8 cellular contexts compared by ENCODE assay signal in the genomic region with DNA sequence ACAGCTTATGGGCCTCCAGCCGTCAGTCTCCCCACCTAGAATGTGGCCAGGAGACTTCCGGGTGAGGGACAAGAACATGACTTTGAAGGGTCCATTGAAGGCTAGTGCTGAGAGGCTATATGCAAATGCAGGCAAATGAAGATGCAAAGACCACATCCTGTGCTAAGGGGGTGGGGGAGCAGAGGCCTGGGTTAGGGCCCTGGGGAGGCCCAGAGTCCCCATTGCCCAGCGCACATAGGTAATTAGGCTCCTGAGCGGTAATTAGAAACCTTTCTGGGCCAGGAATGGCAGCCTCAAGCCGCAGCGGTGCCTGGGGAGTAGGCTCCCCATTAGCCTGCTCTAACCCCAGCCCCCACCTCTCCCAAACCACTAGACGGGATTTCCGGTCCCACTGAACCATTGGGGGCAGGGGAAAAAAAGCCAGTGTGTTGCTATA. TPM values are rescaled to one million over a fixed set of nuclear protein-coding genes. Genes with fewer than 3 reads are reported as not detected.
DNase-seq lines count a peak whose midpoint lies in the region; ATAC-seq, FAIRE-seq and TF ChIP-seq lines count a peak whose summit lies in the region.

No MANE protein-coding gene starts in this region.

- peak; percentile 35 for ATAC-seq in HG03354 (IDR thresholded peaks at IDR 0.05; ENCODE audit: poor library complexity, severe bottlenecking, unreplicated experiment)

- peaks cover 7 to 14% of the 10 kb centered on the region in 2 donors for H3K36me3 ChIP-seq in mucosa of rectum (ENCODE audit: control insufficient read depth in 2 of 2, insufficient read depth in 2 of 2, low read length in 2 of 2)

- peak; percentile 77 for DNase-seq in activated CD8-positive, alpha-beta memory T cell treated with anti-CD3 and anti-CD28 coated beads for 24 hours
- no peak for DNase-seq in activated CD8-positive, alpha-beta memory T cell treated with anti-CD3 and anti-CD28 coated beads, Interleukin-2, amount 50 U/mL, for 4 hours
- DNase-seq in activated CD8-positive, alpha-beta memory T cell treated with anti-CD3 and anti-CD28 coated beads, Interleukin-2, amount 50 U/mL, for 48 hours = peak; percentile 71
- DNase-seq in H54 (ENCODE audit: insufficient read length, low spot score) (no peak), HTR-8/SVneo (ENCODE audit: insufficient read length, low spot score) (no peak), Calu3 (no peak)

- peaks cover 54% of the 10 kb centered on the region for H3K4me1 Mint-ChIP-seq in Calu3 (ENCODE audit: low read depth, unreplicated experiment)

- TF ChIP-seq POLR2A in H54 (IDR thresholded peaks at IDR 0.05; ENCODE audit: low read depth, low read length) = no peak

- H3K4me3 ChIP-seq in mucosa of rectum (ENCODE audit: low read length in 2 of 2) = peak overlapping the region; percentile 49 to 60

- H3K4me1 ChIP-seq in mucosa of rectum (ENCODE audit: control insufficient read depth in 2 of 2, insufficient read depth in 2 of 2, low read length in 2 of 2) = peaks cover 76 to 84% of the 10 kb centered on the region in 2 donors

- peak overlapping the region; percentile 63 to 76 for H3K9ac ChIP-seq in mucosa of rectum (ENCODE audit: low read depth in 1 of 2, low read length in 2 of 2)

- H3K27ac Mint-ChIP-seq in Calu3 (ENCODE audit: unreplicated experiment) = no peak overlapping the region

- H3K27me3 Mint-ChIP-seq in Calu3 (ENCODE audit: unreplicated experiment) = no peaks in the 10 kb centered on the region

- H3K36me3 Mint-ChIP-seq in Calu3 (ENCODE audit: insufficient read depth, unreplicated experiment) = peaks cover 6% of the 10 kb centered on the region

- H3K27ac ChIP-seq in mucosa of rectum (ENCODE audit: low read depth in 2 of 2, low read length in 2 of 2) = peak overlapping the region; percentile 79 to 86

- FAIRE-seq in H54 (lab: Jason Lieb, UNC) (no peak), HTR-8/SVneo (lab: Jason Lieb, UNC) (no peak)

- CTCF ChIA-PET in Calu3 (lab: Charles Lee) = interaction anchor here (1.0 to 1.8 kb wide), 6 partner anchors 9 to 147 kb away, joined by 3 to 10 read pairs (median 5); a partner anchor contains a TSS

- H3K9me3 ChIP-seq in mucosa of rectum (ENCODE audit: control insufficient read depth in 2 of 2, low read length in 2 of 2) = no peaks in the 10 kb centered on the region

- H3K27me3 ChIP-seq in mucosa of rectum (ENCODE audit: control insufficient read depth in 2 of 2, insufficient read depth in 2 of 2, low read length in 2 of 2) = no peaks in the 10 kb centered on the region

- no peak overlapping the region for H3K4me3 Mint-ChIP-seq in Calu3 (ENCODE audit: low read depth, unreplicated experiment)

- no TSS peak for BruUV-seq in Calu3 (replicated peaks; lab: Mats Ljungman, UMichigan)

- no peaks in the 10 kb centered on the region for H3K9me3 Mint-ChIP-seq in Calu3 (ENCODE audit: low read depth, unreplicated experiment)

- no peak for TF ChIP-seq CTCF in Calu3 (IDR thresholded peaks at IDR 0.05; ENCODE audit: unreplicated experiment)

- intact Hi-C loops in Calu3 (cut with micrococcal nuclease; ENCODE audit: unreplicated experiment) = no loop called here

RNA-seq across cellular contexts. Expression of a gene that starts 6.9 kb away (rescaled TPM):
- total RNA-seq in Calu3 (2022) = 82.6 and 85.1 TPM in 2 replicates

RNA-seq across cellular contexts. Expression of a gene that starts 23.9 kb away (rescaled TPM):
- 0.35 and 1.1 TPM in 2 replicates for total RNA-seq in Calu3 (2022)

RNA-seq across cellular contexts. Expression of a gene that starts 37.7 kb away (rescaled TPM):
- 0.21 and 0.29 TPM in 2 replicates for total RNA-seq in Calu3 (2022)

RNA-seq across cellular contexts. Expression of a gene that starts 40.1 kb away (rescaled TPM):
- total RNA-seq in Calu3 (2022) = not detected in 2 replicates

RNA-seq across cellular contexts. Expression of a gene that starts 54.2 kb away (rescaled TPM):
- total RNA-seq in Calu3 (2022) = 33.8 and 42.2 TPM in 2 replicates

Comparison
In these comparisons a context has a peak if more than half of its experiments do, and no peak if none do; other contexts are left out.
1. DNase-seq: peak in activated CD8-positive, alpha-beta memory T cell treated with anti-CD3 and anti-CD28 coated beads for 24 hours (single experiment) and activated CD8-positive, alpha-beta memory T cell treated with anti-CD3 and anti-CD28 coated beads, Interleukin-2, amount 50 U/mL, for 48 hours (single experiment); none in activated CD8-positive, alpha-beta memory T cell treated with anti-CD3 and anti-CD28 coated beads, Interleukin-2, amount 50 U/mL, for 4 hours (single experiment), H54 (single experiment), HTR-8/SVneo (single experiment) and Calu3 (single experiment).